In the genomic region with DNA sequence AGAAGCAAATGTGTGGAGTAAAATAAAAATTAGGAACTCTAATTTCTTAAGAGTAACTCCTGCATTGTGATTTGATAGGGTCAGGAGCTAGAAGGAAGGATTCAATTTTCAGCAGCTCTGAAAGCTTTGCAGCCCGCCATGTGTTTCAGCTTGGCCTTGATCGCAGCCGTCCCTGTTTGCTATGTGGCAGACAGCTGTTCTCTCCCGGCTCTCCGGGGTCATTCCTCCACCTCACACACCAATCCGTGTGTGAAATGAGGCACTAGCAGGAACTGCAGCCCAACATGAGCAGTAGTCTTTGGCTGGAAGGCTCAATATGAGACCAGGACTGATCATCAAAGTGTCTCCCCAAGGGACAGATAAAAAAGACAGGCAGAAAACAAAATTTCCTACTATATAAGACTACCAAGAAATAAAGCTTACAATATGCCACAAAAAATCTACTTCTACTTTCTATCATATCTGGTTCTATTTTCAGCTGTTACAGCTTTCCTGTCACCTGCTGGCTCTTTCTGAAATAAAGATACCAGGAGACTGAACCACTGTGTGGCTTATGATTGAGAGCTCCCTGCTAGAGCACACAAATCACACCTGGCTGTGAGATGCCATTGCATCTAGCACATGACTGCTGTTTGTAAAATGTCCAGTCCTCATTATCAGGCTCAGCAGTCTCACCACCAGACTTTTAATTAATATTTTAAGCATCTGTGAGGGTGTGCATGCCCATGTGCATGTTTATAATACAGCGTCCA, we compare ENCODE assay signal across 1 cellular context.
TF ChIP-seq lines count a peak whose summit lies in the region.

No MANE protein-coding gene starts in this region.

TF ChIP-seq in WTC11, 78 proteins besides CTCF, POLR2A, EP300 and RAD21 (continued from another document):
- no peak for TF ChIP-seq ZBTB43 (CRISPR knock-in tag; IDR thresholded peaks at IDR 0.05)
- TF ChIP-seq, protein P1, sequence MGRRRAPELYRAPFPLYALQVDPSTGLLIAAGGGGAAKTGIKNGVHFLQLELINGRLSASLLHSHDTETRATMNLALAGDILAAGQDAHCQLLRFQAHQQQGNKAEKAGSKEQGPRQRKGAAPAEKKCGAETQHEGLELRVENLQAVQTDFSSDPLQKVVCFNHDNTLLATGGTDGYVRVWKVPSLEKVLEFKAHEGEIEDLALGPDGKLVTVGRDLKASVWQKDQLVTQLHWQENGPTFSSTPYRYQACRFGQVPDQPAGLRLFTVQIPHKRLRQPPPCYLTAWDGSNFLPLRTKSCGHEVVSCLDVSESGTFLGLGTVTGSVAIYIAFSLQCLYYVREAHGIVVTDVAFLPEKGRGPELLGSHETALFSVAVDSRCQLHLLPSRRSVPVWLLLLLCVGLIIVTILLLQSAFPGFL (CRISPR knock-in tag; IDR thresholded peaks at IDR 0.05; ENCODE audit: borderline replicate concordance), result no peak
- TF ChIP-seq NR1H2 (CRISPR knock-in tag; IDR thresholded peaks at IDR 0.05), result no peak
- TF ChIP-seq GRHL2 (CRISPR knock-in tag; IDR thresholded peaks at IDR 0.05; ENCODE audit: insufficient replicate concordance, severe bottlenecking), result no peak
- no peak for TF ChIP-seq ZNF425 (CRISPR knock-in tag; conservative IDR thresholded peaks at IDR 0.05)
- TF ChIP-seq HMGXB4 (CRISPR knock-in tag; IDR thresholded peaks at IDR 0.05), result no peak
- TF ChIP-seq ZNF416 (CRISPR knock-in tag; IDR thresholded peaks at IDR 0.05), result no peak
- TF ChIP-seq E2F5 (CRISPR knock-in tag; IDR thresholded peaks at IDR 0.05), result no peak
